In genomic region chr3:79018671-79019136, GRCh38 we compare ENCODE assay signal across 8 cellular contexts.
DNase-seq lines count a peak whose midpoint lies in the region; ATAC-seq and TF ChIP-seq lines count a peak whose summit lies in the region.

No MANE protein-coding gene starts in this region.

- peak; percentile 49 for ATAC-seq in GM18511 (IDR thresholded peaks at IDR 0.05; ENCODE audit: unreplicated experiment)
- peak; percentile 74 to 83 (median 79) for ATAC-seq in psoas muscle
- ATAC-seq in HG03097 (IDR thresholded peaks at IDR 0.05; ENCODE audit: low FRiP score, unreplicated experiment), result no peak

- H3K9ac ChIP-seq in MM.1S (ENCODE audit: low read length), result peak overlapping the region; percentile 93

- no peaks in the 10 kb centered on the region for H3K27me3 ChIP-seq in MM.1S (replicated peaks; ENCODE audit: insufficient read depth, low read length)
- peaks cover 0 to 3% (median 0%) of the 10 kb centered on the region in 3 donors for H3K27me3 ChIP-seq in psoas muscle (ENCODE audit: insufficient read depth in 3 of 3, low read length in 2 of 3)

- H3F3A ChIP-seq in MM.1S (ENCODE audit: insufficient read depth, low read length), result peaks cover 26% of the 10 kb centered on the region

- peak overlapping the region; percentile 74 for H2AFZ ChIP-seq in MM.1S (ENCODE audit: low read length)

- 0 to 1% (median 0%) methylated on average over 44 of the region's 44 CpGs for WGBS in psoas muscle, 3 donors

- TF ChIP-seq CTCF in 22Rv1 (IDR thresholded peaks at IDR 0.05) (peak; percentile 22), MM.1S (IDR thresholded peaks at IDR 0.05; ENCODE audit: low read length) (peak; percentile 32), psoas muscle (IDR thresholded peaks at IDR 0.05) (no peak)

- H3K9me3 ChIP-seq in MM.1S (replicated peaks; ENCODE audit: insufficient read depth, low read length), result no peaks in the 10 kb centered on the region
- H3K9me3 ChIP-seq in psoas muscle, result no peaks in the 10 kb centered on the region

- no peaks in the 10 kb centered on the region for H3K9me2 ChIP-seq in MM.1S (replicated peaks; ENCODE audit: insufficient read depth, low read length)

- H4K20me1 ChIP-seq in MM.1S (ENCODE audit: insufficient read depth, low read length), result no peaks in the 10 kb centered on the region

- peak overlapping the region; percentile 98 for H3K4me2 ChIP-seq in MM.1S (ENCODE audit: low read depth, low read length)

- H3K4me1 ChIP-seq in MM.1S (ENCODE audit: low read length) (peaks cover 18% of the 10 kb centered on the region), psoas muscle (peaks cover 6% of the 10 kb centered on the region)

- peaks cover 46% of the 10 kb centered on the region for H3K79me2 ChIP-seq in MM.1S (ENCODE audit: low read length)

- intact Hi-C loops in psoas muscle (cut with DNase I), result loop anchor here in 1 of 2 donors (5.0 kb wide), 1 partner anchor 351 kb away; no protein-coding TSS in a partner anchor

- H3K36me3 ChIP-seq in MM.1S (replicated peaks; ENCODE audit: insufficient read depth, low read length), result no peaks in the 10 kb centered on the region
- H3K36me3 ChIP-seq in psoas muscle (ENCODE audit: insufficient read depth in 1 of 2, low read depth in 1 of 2), result no peaks in the 10 kb centered on the region

- peak overlapping the region; percentile 61 for H3K27ac ChIP-seq in 22Rv1
- peak overlapping the region; percentile 90; the same call in 1 of the 2 replicates for H3K27ac ChIP-seq in MM.1S (ENCODE audit: low read length)
- peak overlapping the region; percentile 83 for H3K27ac ChIP-seq in psoas muscle

- DNase-seq in MM.1S (peak; percentile 72), anterior cingulate cortex (lab: John Stamatoyannopoulos, UW) (peak in 50 of 58 donors; percentile 21 to 82 (median 62)), hepatic stellate cell (ENCODE audit: low spot score) (peak; percentile 63), psoas muscle (peak; percentile 67 to 81)
- no peak for DNase-seq in activated effector memory CD4-positive, alpha-beta T cell treated with anti-CD3 and anti-CD28 coated beads, Interleukin-2, amount 50 U/mL, for 16 hours

- H3K4me3 ChIP-seq in MM.1S (ENCODE audit: low read length) (peak overlapping the region; percentile 72), psoas muscle (peak overlapping the region; percentile 90)
